8 cellular contexts compared by ENCODE assay signal in genomic region chr13:32426981-32427851, GRCh38. TPM values are rescaled to one million over a fixed set of nuclear protein-coding genes. Genes with fewer than 3 reads are reported as not detected.
DNase-seq lines count a peak whose midpoint lies in the region; ATAC-seq and TF ChIP-seq lines count a peak whose summit lies in the region.

No MANE protein-coding gene starts in this region.

- no peaks in the 10 kb centered on the region for H3K9me3 ChIP-seq in Karpas-422 (ENCODE audit: low read length)
- H3K9me3 ChIP-seq in liver (ENCODE audit: control insufficient read depth in 4 of 4, low read length in 3 of 4) = no peaks in the 10 kb centered on the region

- no peaks in the 10 kb centered on the region for H3K9me2 ChIP-seq in Karpas-422 (replicated peaks; ENCODE audit: insufficient read depth, low read length)

- H3K27ac ChIP-seq in Karpas-422 (ENCODE audit: low read length) (peak overlapping the region; percentile 64), liver (ENCODE audit: low read depth in 1 of 2, low read length in 2 of 2) (peak overlapping the region; percentile 96 to 99)

- peak overlapping the region; percentile 82 for H3K4me3 ChIP-seq in Karpas-422 (ENCODE audit: low read length)
- H3K4me3 ChIP-seq in liver (ENCODE audit: low read depth in 1 of 3, low read length in 3 of 3) = peak overlapping the region; percentile 67 to 95 (median 70)

- no peaks in the 10 kb centered on the region for H3K9me3 Mint-ChIP-seq in chondrocyte (ENCODE audit: low read depth)

- peak; percentile 28 for ATAC-seq in GM21526 (IDR thresholded peaks at IDR 0.05; ENCODE audit: low FRiP score, unreplicated experiment)

- DNase-seq in EL (peak; percentile 33), Karpas-422 (peak; percentile 78), chondrocyte (ENCODE audit: low spot score) (no peak), AG08395 (ENCODE audit: low spot score) (no peak)
- DNase-seq in activated CD4-positive, alpha-beta T cell treated with anti-CD3 and anti-CD28 coated beads for 1 hour = peak; percentile 42
- DNase-seq in stimulated activated CD4-positive, alpha-beta T cell treated with anti-CD3 and anti-CD28 coated beads, Interleukin-4, amount 100 ng/mL, for 24 hours = peak; percentile 55

- H3K4me1 Mint-ChIP-seq in chondrocyte (ENCODE audit: low read depth) = peaks cover 20% of the 10 kb centered on the region

- H3K4me2 ChIP-seq in Karpas-422 (ENCODE audit: low read depth, low read length, poor library complexity, severe bottlenecking) = peak overlapping the region; percentile 94

- peaks cover 25% of the 10 kb centered on the region for H3K4me1 ChIP-seq in Karpas-422 (ENCODE audit: low read length)
- peaks cover 8 to 33% (median 20%) of the 10 kb centered on the region in 4 donors for H3K4me1 ChIP-seq in liver (ENCODE audit: control insufficient read depth in 4 of 4, insufficient read depth in 4 of 4, low read length in 3 of 4)

- peak overlapping the region; percentile 79 for H3K9ac ChIP-seq in Karpas-422 (ENCODE audit: low read length)
- peak overlapping the region; percentile 70 to 94 for H3K9ac ChIP-seq in liver (ENCODE audit: low read depth in 1 of 2, low read length in 2 of 2)

- under 1% methylated on average over 90 of the region's 90 CpGs for WGBS in liver

- H3K36me3 ChIP-seq in Karpas-422 (ENCODE audit: insufficient read depth, low read length) = no peaks in the 10 kb centered on the region
- peaks cover 0 to 5% (median 2%) of the 10 kb centered on the region in 4 donors for H3K36me3 ChIP-seq in liver (ENCODE audit: control insufficient read depth in 4 of 4, insufficient read depth in 3 of 4, low read depth in 1 of 4, low read length in 3 of 4)

- H3K27ac Mint-ChIP-seq in chondrocyte (ENCODE audit: unreplicated experiment) = peak overlapping the region; percentile 45

- H3K4me3 Mint-ChIP-seq in chondrocyte (ENCODE audit: unreplicated experiment) = peak overlapping the region; percentile 57

- no peaks in the 10 kb centered on the region for H3K27me3 ChIP-seq in Karpas-422 (ENCODE audit: low read length)
- no peaks in the 10 kb centered on the region for H3K27me3 ChIP-seq in liver (ENCODE audit: control insufficient read depth in 4 of 4, insufficient read depth in 4 of 4, low read length in 3 of 4)

- no peaks in the 10 kb centered on the region for H3K27me3 Mint-ChIP-seq in chondrocyte (ENCODE audit: low read depth)

- TF ChIP-seq CTCF in chondrocyte (IDR thresholded peaks at IDR 0.05) = no peak
- no peak for TF ChIP-seq CTCF in liver (IDR thresholded peaks at IDR 0.05; ENCODE audit: low read depth, low read length, missing input control)

- H3K79me2 ChIP-seq in Karpas-422 (ENCODE audit: low read length) = peaks cover 33% of the 10 kb centered on the region

- H3K36me3 Mint-ChIP-seq in chondrocyte (ENCODE audit: low read depth) = peaks cover 25% of the 10 kb centered on the region

- no peak for TF ChIP-seq RAD21 in liver (IDR thresholded peaks at IDR 0.05)

- peak overlapping the region; percentile 60 for H2AFZ ChIP-seq in Karpas-422 (ENCODE audit: low read length)

- no peaks in the 10 kb centered on the region for H4K20me1 ChIP-seq in Karpas-422 (ENCODE audit: insufficient read depth, low read depth, low read length)

TF ChIP-seq in liver, 16 proteins besides CTCF, POLR2A, EP300 and RAD21:
- no peak for TF ChIP-seq REST (IDR thresholded peaks at IDR 0.05)
- TF ChIP-seq HNF4G (IDR thresholded peaks at IDR 0.05) = no peak
- TF ChIP-seq JUND (IDR thresholded peaks at IDR 0.05) = no peak
- TF ChIP-seq FOXA2 (IDR thresholded peaks at IDR 0.05) = no peak
- peak; percentile 82 for TF ChIP-seq YY1 (IDR thresholded peaks at IDR 0.05)
- TF ChIP-seq EGR1 (IDR thresholded peaks at IDR 0.05; ENCODE audit: low read depth in 2 of 2) = peak in 1 of 2 donors; percentile 15
- TF ChIP-seq ZBTB33 (IDR thresholded peaks at IDR 0.05) = no peak
- no peak for TF ChIP-seq MAX (IDR thresholded peaks at IDR 0.05)
- no peak for TF ChIP-seq HNF4A (conservative IDR thresholded peaks at IDR 0.05)

RNA-seq across cellular contexts. Expression of gene N4BP2L1, which starts 0.7 kb away (rescaled TPM):
- total RNA-seq in Karpas-422 (2014; rRNA removed; shearing (Covaris generic); ENCODE audit: low replicate concordance) = 14.2 and 17.8 TPM in 2 replicates
- total RNA-seq in chondrocyte (3.3 to 3.9 TPM (median 3.7 TPM) in 3 replicates), liver (10 to 100 TPM; 11.0 to 64.6 TPM)
- 10 to 100 TPM; 16.4 to 36.5 TPM for polyA plus RNA-seq in liver

Comparison
In these comparisons a context has a peak if more than half of its experiments do, and no peak if none do; other contexts are left out.
1. DNase-seq: peak in EL (single experiment), Karpas-422 (single experiment), activated CD4-positive, alpha-beta T cell treated with anti-CD3 and anti-CD28 coated beads for 1 hour (single experiment) and stimulated activated CD4-positive, alpha-beta T cell treated with anti-CD3 and anti-CD28 coated beads, Interleukin-4, amount 100 ng/mL, for 24 hours (single experiment); none in chondrocyte (single experiment) and AG08395 (single experiment).